In genomic region chr3:169940486-169941181, GRCh38 we compare ENCODE assay signal across 11 cellular contexts. TPM values are rescaled to one million over a fixed set of nuclear protein-coding genes. Genes with fewer than 3 reads are reported as not detected.
DNase-seq lines count a peak whose midpoint lies in the region; ATAC-seq and TF ChIP-seq lines count a peak whose summit lies in the region.
"Had no signal": no experiment of that assay in that cellular context is flagged by ENCODE, and none has a peak within 500 bp of the region (broad histone marks: within the 10 kb centered on the region; RNA-seq: fewer than 3 reads in every experiment).

No MANE protein-coding gene starts in this region.

- H3K36me3 ChIP-seq in trophoblast cell (ENCODE audit: control insufficient read depth in 1 of 2, insufficient read depth in 2 of 2, low read length in 2 of 2): no peaks in the 10 kb centered on the region

- H2AFZ ChIP-seq in trophoblast cell (ENCODE audit: insufficient read depth, low read length, poor library complexity): no peak overlapping the region

- H3K4me3 ChIP-seq in foreskin fibroblast (ENCODE audit: low read depth in 1 of 2, low read length in 2 of 2) (no peak overlapping the region), trophoblast cell (ENCODE audit: low read depth, low read length) (no peak overlapping the region)
- H3K4me3 ChIP-seq: skin epidermis had no signal

- H2BK5ac ChIP-seq in trophoblast cell (ENCODE audit: low read depth, low read length, poor library complexity): no peak overlapping the region

- H4K8ac ChIP-seq in trophoblast cell (ENCODE audit: low read depth, low read length): no peak overlapping the region

- H3K79me1 ChIP-seq in trophoblast cell (ENCODE audit: low read length): no peaks in the 10 kb centered on the region

- no peaks in the 10 kb centered on the region for H3K9me3 ChIP-seq in trophoblast cell (ENCODE audit: insufficient read depth, low read depth, low read length)

- intact Hi-C loops in posterior vena cava (cut with DNase I): no loop called here

- no peak overlapping the region for H3K27ac ChIP-seq in trophoblast cell (ENCODE audit: low read depth, low read length)
- H3K27ac ChIP-seq: skin epidermis had no signal

- no peak for TF ChIP-seq CTCF in foreskin fibroblast (IDR thresholded peaks at IDR 0.05; ENCODE audit: low read depth, low read length)

- no peaks in the 10 kb centered on the region for H3K79me2 ChIP-seq in trophoblast cell (ENCODE audit: control insufficient read depth, insufficient read depth, low read length, poor library complexity)

- H3K23ac ChIP-seq in trophoblast cell (ENCODE audit: low read length): no peak overlapping the region

- no peaks in the 10 kb centered on the region for H3K4me1 ChIP-seq in trophoblast cell (ENCODE audit: control insufficient read depth in 1 of 2, insufficient read depth in 2 of 2, low read length in 2 of 2)

- H2AK5ac ChIP-seq in trophoblast cell (ENCODE audit: low read length): no peak overlapping the region

- H2BK12ac ChIP-seq in trophoblast cell (ENCODE audit: low read length): no peak overlapping the region

- no peak overlapping the region for H4K91ac ChIP-seq in trophoblast cell (ENCODE audit: low read depth, low read length)

- H3K9ac ChIP-seq in trophoblast cell (ENCODE audit: low read length): no peak overlapping the region

- no peak overlapping the region for H3K18ac ChIP-seq in trophoblast cell (ENCODE audit: low read length)

- ATAC-seq in GM18867 (IDR thresholded peaks at IDR 0.05; ENCODE audit: unreplicated experiment) (peak; percentile 78), GM21723 (IDR thresholded peaks at IDR 0.05; ENCODE audit: unreplicated experiment) (peak; percentile 76), HG03520 (IDR thresholded peaks at IDR 0.05; ENCODE audit: unreplicated experiment) (peak; percentile 64)

- WGBS in trophoblast cell (ENCODE audit: extremely low coverage, insufficient coverage, insufficient read length): no CpG with 5 or more reads among the region's 6 CpGs

- no peaks in the 10 kb centered on the region for H3K27me3 ChIP-seq in trophoblast cell (ENCODE audit: insufficient read depth, low read length)

- H3K4me2 ChIP-seq in trophoblast cell (ENCODE audit: low read length): no peak overlapping the region

- peak; percentile 64 for DNase-seq in germinal center (ENCODE audit: low spot score)
- DNase-seq in posterior vena cava (ENCODE audit: low spot score): no peak
- no peak for DNase-seq in stimulated activated CD4-positive, alpha-beta T cell treated with anti-CD3 and anti-CD28 coated beads, Interleukin-12 subunit alpha, Interleukin-12 subunit beta, amount 100 ng/mL, for 4 hours
- no peak for DNase-seq in foreskin fibroblast
- no peak for DNase-seq in trophoblast cell
- DNase-seq: central memory CD4-positive, alpha-beta T cell had no signal

- no peak overlapping the region for H2BK120ac ChIP-seq in trophoblast cell (ENCODE audit: insufficient read depth, low read length, poor library complexity)

- no peak overlapping the region for H3K4ac ChIP-seq in trophoblast cell (ENCODE audit: low read depth, low read length)

- no peak overlapping the region for H3K14ac ChIP-seq in trophoblast cell (ENCODE audit: low read length)

- no peak overlapping the region for H4K12ac ChIP-seq in trophoblast cell (ENCODE audit: low read depth, low read length)

RNA-seq across cellular contexts. Expression of gene SEC62, which starts 26.0 kb away (rescaled TPM):
- total RNA-seq in posterior vena cava: 100 to 1,000 TPM; 151 to 155 TPM
- 202 and 217 TPM in 2 replicates for polyA plus RNA-seq in trophoblast cell (2013)

RNA-seq across cellular contexts. Expression of gene SAMD7, which starts 29.3 kb away (rescaled TPM):
- not detected for total RNA-seq in posterior vena cava
- not detected in 2 replicates for polyA plus RNA-seq in trophoblast cell (2013)
- total RNA-seq: NCI-H460 had no signal
